Comparison of ENCODE assay signal across 2 cellular contexts in genomic region chr5:75509956-75510355, GRCh38.
TF ChIP-seq lines count a peak whose summit lies in the region.

No MANE protein-coding gene starts in this region.

TF ChIP-seq in SK-N-SH, 30 proteins besides CTCF, POLR2A, EP300 and RAD21 (continued from another document):
- TF ChIP-seq, protein P1, sequence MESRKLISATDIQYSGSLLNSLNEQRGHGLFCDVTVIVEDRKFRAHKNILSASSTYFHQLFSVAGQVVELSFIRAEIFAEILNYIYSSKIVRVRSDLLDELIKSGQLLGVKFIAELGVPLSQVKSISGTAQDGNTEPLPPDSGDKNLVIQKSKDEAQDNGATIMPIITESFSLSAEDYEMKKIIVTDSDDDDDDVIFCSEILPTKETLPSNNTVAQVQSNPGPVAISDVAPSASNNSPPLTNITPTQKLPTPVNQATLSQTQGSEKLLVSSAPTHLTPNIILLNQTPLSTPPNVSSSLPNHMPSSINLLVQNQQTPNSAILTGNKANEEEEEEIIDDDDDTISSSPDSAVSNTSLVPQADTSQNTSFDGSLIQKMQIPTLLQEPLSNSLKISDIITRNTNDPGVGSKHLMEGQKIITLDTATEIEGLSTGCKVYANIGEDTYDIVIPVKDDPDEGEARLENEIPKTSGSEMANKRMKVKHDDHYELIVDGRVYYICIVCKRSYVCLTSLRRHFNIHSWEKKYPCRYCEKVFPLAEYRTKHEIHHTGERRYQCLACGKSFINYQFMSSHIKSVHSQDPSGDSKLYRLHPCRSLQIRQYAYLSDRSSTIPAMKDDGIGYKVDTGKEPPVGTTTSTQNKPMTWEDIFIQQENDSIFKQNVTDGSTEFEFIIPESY (IDR thresholded peaks at IDR 0.05; ENCODE audit: borderline replicate concordance, low read depth), result no peak
- TF ChIP-seq CHD2 (IDR thresholded peaks at IDR 0.05; ENCODE audit: low read length, partially characterized antibody) (no peak), NFIC (IDR thresholded peaks at IDR 0.05; ENCODE audit: borderline replicate concordance) (no peak), ELF1 (IDR thresholded peaks at IDR 0.05) (no peak), GATA2 (CRISPR knock-in tag; IDR thresholded peaks at IDR 0.05) (no peak), REST (IDR thresholded peaks at IDR 0.05; ENCODE audit: low read depth, low read length) (no peak), PBX3 (IDR thresholded peaks at IDR 0.05) (no peak), GABPA (IDR thresholded peaks at IDR 0.05; ENCODE audit: low read depth) (no peak), TAF1 (IDR thresholded peaks at IDR 0.05; ENCODE audit: borderline replicate concordance, low read depth, low read length) (no peak), FOXM1 (IDR thresholded peaks at IDR 0.05; ENCODE audit: low read depth) (no peak), RCOR1 (IDR thresholded peaks at IDR 0.05; ENCODE audit: low read length) (no peak), MEF2A (IDR thresholded peaks at IDR 0.05; ENCODE audit: borderline replicate concordance, low read depth) (no peak), SIN3A (IDR thresholded peaks at IDR 0.05; ENCODE audit: borderline replicate concordance, low read depth, low read length) (no peak), SMC3 (IDR thresholded peaks at IDR 0.05; ENCODE audit: low read depth, low read length) (no peak)
- TF ChIP-seq, protein P2, sequence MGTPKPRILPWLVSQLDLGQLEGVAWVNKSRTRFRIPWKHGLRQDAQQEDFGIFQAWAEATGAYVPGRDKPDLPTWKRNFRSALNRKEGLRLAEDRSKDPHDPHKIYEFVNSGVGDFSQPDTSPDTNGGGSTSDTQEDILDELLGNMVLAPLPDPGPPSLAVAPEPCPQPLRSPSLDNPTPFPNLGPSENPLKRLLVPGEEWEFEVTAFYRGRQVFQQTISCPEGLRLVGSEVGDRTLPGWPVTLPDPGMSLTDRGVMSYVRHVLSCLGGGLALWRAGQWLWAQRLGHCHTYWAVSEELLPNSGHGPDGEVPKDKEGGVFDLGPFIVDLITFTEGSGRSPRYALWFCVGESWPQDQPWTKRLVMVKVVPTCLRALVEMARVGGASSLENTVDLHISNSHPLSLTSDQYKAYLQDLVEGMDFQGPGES (IDR thresholded peaks at IDR 0.05; ENCODE audit: low read depth, low read length), result no peak

TF ChIP-seq in SK-N-SH treated with all-trans-retinoic acid at 6 μM for 48 hours, 23 proteins besides CTCF, POLR2A, EP300 and RAD21 (continued from another document):
- TF ChIP-seq GLIS3 (CRISPR knock-in tag; IDR thresholded peaks at IDR 0.05) (no peak), PPARA (CRISPR knock-in tag; IDR thresholded peaks at IDR 0.05; ENCODE audit: borderline replicate concordance) (no peak), ZFP30 (CRISPR knock-in tag; IDR thresholded peaks at IDR 0.05) (no peak), ZNF70 (CRISPR knock-in tag; IDR thresholded peaks at IDR 0.05) (no peak), ISL1 (CRISPR knock-in tag; IDR thresholded peaks at IDR 0.05) (no peak), BACH2 (CRISPR knock-in tag; IDR thresholded peaks at IDR 0.05; ENCODE audit: borderline replicate concordance) (no peak), OSR1 (CRISPR knock-in tag; IDR thresholded peaks at IDR 0.05) (no peak), ARNTL (CRISPR knock-in tag; IDR thresholded peaks at IDR 0.05; ENCODE audit: borderline replicate concordance, low read depth) (no peak), ZC3H10 (CRISPR knock-in tag; IDR thresholded peaks at IDR 0.05) (no peak), TOX (CRISPR knock-in tag; IDR thresholded peaks at IDR 0.05; ENCODE audit: borderline replicate concordance) (no peak), ZFP3 (CRISPR knock-in tag; IDR thresholded peaks at IDR 0.05) (no peak)
- TF ChIP-seq, protein P3, sequence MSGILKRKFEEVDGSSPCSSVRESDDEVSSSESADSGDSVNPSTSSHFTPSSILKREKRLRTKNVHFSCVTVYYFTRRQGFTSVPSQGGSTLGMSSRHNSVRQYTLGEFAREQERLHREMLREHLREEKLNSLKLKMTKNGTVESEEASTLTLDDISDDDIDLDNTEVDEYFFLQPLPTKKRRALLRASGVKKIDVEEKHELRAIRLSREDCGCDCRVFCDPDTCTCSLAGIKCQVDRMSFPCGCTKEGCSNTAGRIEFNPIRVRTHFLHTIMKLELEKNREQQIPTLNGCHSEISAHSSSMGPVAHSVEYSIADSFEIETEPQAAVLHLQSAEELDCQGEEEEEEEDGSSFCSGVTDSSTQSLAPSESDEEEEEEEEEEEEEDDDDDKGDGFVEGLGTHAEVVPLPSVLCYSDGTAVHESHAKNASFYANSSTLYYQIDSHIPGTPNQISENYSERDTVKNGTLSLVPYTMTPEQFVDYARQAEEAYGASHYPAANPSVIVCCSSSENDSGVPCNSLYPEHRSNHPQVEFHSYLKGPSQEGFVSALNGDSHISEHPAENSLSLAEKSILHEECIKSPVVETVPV (CRISPR knock-in tag; IDR thresholded peaks at IDR 0.05), result no peak
- TF ChIP-seq, protein P4, sequence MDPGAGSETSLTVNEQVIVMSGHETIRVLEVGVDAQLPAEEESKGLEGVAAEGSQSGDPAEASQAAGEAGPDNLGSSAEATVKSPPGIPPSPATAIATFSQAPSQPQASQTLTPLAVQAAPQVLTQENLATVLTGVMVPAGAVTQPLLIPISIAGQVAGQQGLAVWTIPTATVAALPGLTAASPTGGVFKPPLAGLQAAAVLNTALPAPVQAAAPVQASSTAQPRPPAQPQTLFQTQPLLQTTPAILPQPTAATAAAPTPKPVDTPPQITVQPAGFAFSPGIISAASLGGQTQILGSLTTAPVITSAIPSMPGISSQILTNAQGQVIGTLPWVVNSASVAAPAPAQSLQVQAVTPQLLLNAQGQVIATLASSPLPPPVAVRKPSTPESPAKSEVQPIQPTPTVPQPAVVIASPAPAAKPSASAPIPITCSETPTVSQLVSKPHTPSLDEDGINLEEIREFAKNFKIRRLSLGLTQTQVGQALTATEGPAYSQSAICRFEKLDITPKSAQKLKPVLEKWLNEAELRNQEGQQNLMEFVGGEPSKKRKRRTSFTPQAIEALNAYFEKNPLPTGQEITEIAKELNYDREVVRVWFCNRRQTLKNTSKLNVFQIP (CRISPR knock-in tag; IDR thresholded peaks at IDR 0.05; ENCODE audit: borderline replicate concordance, low read depth), result no peak
